Comparison of ENCODE assay signal across 7 cellular contexts in genomic region chr2:16032282-16033031, GRCh38.
"Had no signal": no experiment of that assay in that cellular context is flagged by ENCODE, and none has a peak within 500 bp of the region (broad histone marks: within the 10 kb centered on the region; RNA-seq: fewer than 3 reads in every experiment).

No MANE protein-coding gene starts in this region.

- ATAC-seq: GM23338, HepG2 had no signal

- H3K9me3 Mint-ChIP-seq: GM23338, H9, IgD-negative memory B cell had no signal

- H3K27ac ChIP-seq: HL-60 had no signal

- DNase-seq: H9, HCEC 1CT, KBM-7 had no signal

- H3K4me3 Mint-ChIP-seq: GM23338, H9, IgD-negative memory B cell had no signal

- H3K27ac Mint-ChIP-seq: GM23338, H9 had no signal

- H3K4me1 Mint-ChIP-seq: IgD-negative memory B cell had no signal

- H3K4me3 ChIP-seq: GM23338 had no signal

- H2AFZ ChIP-seq: GM23338 had no signal

- H3K4me2 ChIP-seq: GM23338 had no signal
